In the genomic region with DNA sequence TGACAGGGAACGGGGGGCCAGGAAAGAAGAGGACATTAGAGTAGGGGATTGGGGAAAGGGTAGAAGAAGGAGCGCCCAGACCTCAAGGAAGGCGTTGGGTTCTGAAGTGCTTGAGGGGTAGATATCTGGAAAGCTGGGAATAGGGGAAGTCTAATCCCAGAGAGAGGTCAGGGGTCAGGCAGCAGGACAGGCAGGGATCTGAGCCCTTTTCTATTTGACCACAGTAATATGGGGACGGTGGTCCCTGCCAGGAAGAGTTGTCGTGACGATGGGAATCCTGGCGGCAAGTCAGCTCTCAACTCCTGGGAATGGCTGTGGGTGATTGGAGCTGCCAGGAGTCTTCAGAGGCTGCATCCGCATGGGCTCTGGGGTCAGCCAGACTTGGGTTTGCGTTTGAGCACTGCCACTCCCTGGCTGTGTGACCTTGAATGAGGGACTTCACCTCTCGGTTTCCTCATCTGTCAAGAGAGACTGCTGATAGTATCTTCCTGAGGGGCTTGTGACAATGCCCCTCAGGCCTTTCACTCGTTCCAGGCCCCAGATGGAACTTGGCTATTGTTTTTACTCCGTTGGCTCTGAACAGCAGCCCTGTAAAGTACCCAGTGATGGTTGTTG, we compare ENCODE assay signal across 11 cellular contexts. TPM values are rescaled to one million over a fixed set of nuclear protein-coding genes. Genes with fewer than 3 reads are reported as not detected.
DNase-seq lines count a peak whose midpoint lies in the region; ATAC-seq, FAIRE-seq and TF ChIP-seq lines count a peak whose summit lies in the region.
"Had no signal": no experiment of that assay in that cellular context is flagged by ENCODE, and none has a peak within 500 bp of the region (broad histone marks: within the 10 kb centered on the region; RNA-seq: fewer than 3 reads in every experiment).

No MANE protein-coding gene starts in this region.

- peak overlapping the region; percentile 97 for H3K4me3 Mint-ChIP-seq in activated naive CD4-positive, alpha-beta T cell treated with anti-CD3 and anti-CD28 coated beads, Interleukin-2, amount 10 ng/mL, durations not matched to agents 7 days and 5 days
- H3K4me3 Mint-ChIP-seq in brain (peak overlapping the region; percentile 96 to 99 (median 98)), type B pancreatic cell (peak overlapping the region; percentile 92)

- no peak overlapping the region for H3K27ac ChIP-seq in lower lobe of right lung

- H3K4me3 ChIP-seq in lower lobe of right lung, result peak overlapping the region; percentile 76

- TF ChIP-seq CTCF in brain (conservative IDR thresholded peaks at IDR 0.05) (no peak), lower lobe of right lung (IDR thresholded peaks at IDR 0.05) (no peak), type B pancreatic cell (conservative IDR thresholded peaks at IDR 0.05) (no peak)

- H3K27me3 ChIP-seq in lower lobe of right lung (ENCODE audit: low read depth), result no peaks in the 10 kb centered on the region

- peaks cover 27% of the 10 kb centered on the region for H3K4me1 ChIP-seq in lower lobe of right lung

- H3K27ac Mint-ChIP-seq in activated naive CD4-positive, alpha-beta T cell treated with anti-CD3 and anti-CD28 coated beads, Interleukin-2, amount 10 ng/mL, durations not matched to agents 7 days and 5 days, result peak overlapping the region; percentile 86
- H3K27ac Mint-ChIP-seq in brain (peak overlapping the region; percentile 84 to 96 (median 94)), type B pancreatic cell (peak overlapping the region; percentile 70)

- DNase-seq in activated naive CD4-positive, alpha-beta T cell treated with anti-CD3 and anti-CD28 coated beads, Interleukin-2, amount 10 ng/mL, durations not matched to agents 7 days and 5 days, result no peak
- DNase-seq in activated naive CD4-positive, alpha-beta T cell (lab: John Stamatoyannopoulos, UW), result no peak
- no peak for DNase-seq in lower lobe of right lung
- DNase-seq in type B pancreatic cell (ENCODE audit: extremely low spot score, unreplicated experiment), result no peak
- no peak for DNase-seq in stimulated activated CD4-positive, alpha-beta T cell treated with anti-CD3 and anti-CD28 coated beads, Interleukin-15, amount 100 ng/mL, for 24 hours
- DNase-seq in frontal cortex (ENCODE audit: low spot score in 2 of 2), result no peak
- DNase-seq: activated CD4-positive, alpha-beta T cell treated with anti-CD3 and anti-CD28 coated beads, Interleukin-2, amount 50 U/mL, for 48 hours; DMS79 treated with DMSO at 0.1 percent for 48 hours; stimulated activated CD4-positive, alpha-beta T cell treated with anti-CD3 and anti-CD28 coated beads, Interleukin-12 subunit alpha, Interleukin-12 subunit beta, amount 100 ng/mL, for 4 hours had no signal

- H3K4me1 Mint-ChIP-seq in activated naive CD4-positive, alpha-beta T cell treated with anti-CD3 and anti-CD28 coated beads, Interleukin-2, amount 10 ng/mL, durations not matched to agents 7 days and 5 days, result peaks cover 34% of the 10 kb centered on the region
- H3K4me1 Mint-ChIP-seq in brain (peaks cover 44% of the 10 kb centered on the region), type B pancreatic cell (ENCODE audit: unreplicated experiment) (peaks cover 32% of the 10 kb centered on the region)

- no peaks in the 10 kb centered on the region for H3K27me3 Mint-ChIP-seq in activated naive CD4-positive, alpha-beta T cell treated with anti-CD3 and anti-CD28 coated beads, Interleukin-2, amount 10 ng/mL, durations not matched to agents 7 days and 5 days
- H3K27me3 Mint-ChIP-seq in brain (peaks cover 13% of the 10 kb centered on the region), type B pancreatic cell (no peaks in the 10 kb centered on the region)

- no peaks in the 10 kb centered on the region for H3K9me3 Mint-ChIP-seq in activated naive CD4-positive, alpha-beta T cell treated with anti-CD3 and anti-CD28 coated beads, Interleukin-2, amount 10 ng/mL, durations not matched to agents 7 days and 5 days
- H3K9me3 Mint-ChIP-seq in brain (peaks cover 0 to 2% (median 0%) of the 10 kb centered on the region in 5 experiments), type B pancreatic cell (no peaks in the 10 kb centered on the region)

- no peaks in the 10 kb centered on the region for H3K9me3 ChIP-seq in lower lobe of right lung

- CTCF ChIA-PET in activated naive CD4-positive, alpha-beta T cell treated with anti-CD3 and anti-CD28 coated beads, Interleukin-2, amount 10 ng/mL, durations not matched to agents 7 days and 5 days (lab: Charles Lee), result interaction anchor here (0.6 kb wide), 1 partner anchor 83 kb away, joined by 3 read pairs; no protein-coding TSS in a partner anchor

- intact Hi-C loops in lower lobe of right lung (cut with DNase I), result no loop called here

- no peak for ATAC-seq in lower lobe of right lung
- no peak for ATAC-seq in GM21528 (IDR thresholded peaks at IDR 0.05; ENCODE audit: low FRiP score, unreplicated experiment)

- H3K36me3 Mint-ChIP-seq in activated naive CD4-positive, alpha-beta T cell treated with anti-CD3 and anti-CD28 coated beads, Interleukin-2, amount 10 ng/mL, durations not matched to agents 7 days and 5 days, result peaks cover 23% of the 10 kb centered on the region
- peaks cover 10% of the 10 kb centered on the region for H3K36me3 Mint-ChIP-seq in brain
- peaks cover 8% of the 10 kb centered on the region for H3K36me3 Mint-ChIP-seq in type B pancreatic cell

- no peak for FAIRE-seq in frontal cortex (lab: Jason Lieb, UNC)

- H3K36me3 ChIP-seq in lower lobe of right lung, result peaks cover 20% of the 10 kb centered on the region

RNA-seq across cellular contexts. Expression of gene AP2A1, which starts 1.3 kb away (rescaled TPM):
- polyA plus RNA-seq in brain (ENCODE audit: insufficient read depth, low read depth, low replicate concordance), result 106 TPM
- total RNA-seq in lower lobe of right lung (67.6 TPM), type B pancreatic cell (ENCODE audit: low replicate concordance) (75.2 and 82.9 TPM in 2 replicates), frontal cortex (50.5 TPM)

RNA-seq across cellular contexts. Expression of gene TSKS, which starts 5.0 kb away (rescaled TPM):
- polyA plus RNA-seq in brain (ENCODE audit: insufficient read depth, low read depth, low replicate concordance), result not detected
- total RNA-seq in lower lobe of right lung (1.2 TPM), type B pancreatic cell (ENCODE audit: low replicate concordance) (not detected in 2 replicates), frontal cortex (not detected)

RNA-seq across cellular contexts. Expression of gene FUZ, which starts 45.0 kb away (rescaled TPM):
- polyA plus RNA-seq in brain (ENCODE audit: insufficient read depth, low read depth, low replicate concordance), result 89.3 TPM
- total RNA-seq in lower lobe of right lung (24.0 TPM), type B pancreatic cell (ENCODE audit: low replicate concordance) (26.8 and 29.3 TPM in 2 replicates), frontal cortex (17.5 TPM)

RNA-seq across cellular contexts. Expression of gene MED25, which starts 50.0 kb away (rescaled TPM):
- 96.6 TPM for polyA plus RNA-seq in brain (ENCODE audit: insufficient read depth, low read depth, low replicate concordance)
- total RNA-seq in lower lobe of right lung, result 65.8 TPM
- total RNA-seq in type B pancreatic cell (ENCODE audit: low replicate concordance), result 88.5 and 88.9 TPM in 2 replicates
- total RNA-seq in frontal cortex, result 14.3 TPM
